ENCODE assay signal across 18 cellular contexts in genomic region chr4:25358515-25359275, GRCh38. TPM values are rescaled to one million over a fixed set of nuclear protein-coding genes. Genes with fewer than 3 reads are reported as not detected.
DNase-seq lines count a peak whose midpoint lies in the region; ATAC-seq, FAIRE-seq and TF ChIP-seq lines count a peak whose summit lies in the region.
"Had no signal": no experiment of that assay in that cellular context is flagged by ENCODE, and none has a peak within 500 bp of the region (broad histone marks: within the 10 kb centered on the region; RNA-seq: fewer than 3 reads in every experiment).

No MANE protein-coding gene starts in this region.

- TF ChIP-seq EP300 in upper lobe of left lung (IDR thresholded peaks at IDR 0.05), result peak in 1 of 4 donors; percentile 9

- H3K27ac ChIP-seq in kidney (ENCODE audit: low read depth in 2 of 2, low read length in 2 of 2), result peak overlapping the region in 1 of 2 donors; percentile 43
- peak overlapping the region in 2 of 4 donors; percentile 8 to 59 for H3K27ac ChIP-seq in upper lobe of left lung
- H3K27ac ChIP-seq: gastrocnemius medialis, SJSA1 had no signal

- TF ChIP-seq CTCF in kidney (IDR thresholded peaks at IDR 0.05; ENCODE audit: borderline replicate concordance, extremely low read depth, insufficient read depth), result no peak
- no peak for TF ChIP-seq CTCF in upper lobe of left lung (IDR thresholded peaks at IDR 0.05)

- 79 to 90% methylated on average over 12 to 14 of the region's 14 CpGs for WGBS in upper lobe of left lung, 2 donors

- no peaks in the 10 kb centered on the region for H3K27me3 ChIP-seq in upper lobe of left lung
- H3K27me3 ChIP-seq: gastrocnemius medialis, SJSA1 had no signal

- DNase-seq in NCI-H748 (lab: John Stamatoyannopoulos, UW; ENCODE audit: unreplicated experiment) (peak; percentile 80), NCI-H748 treated with DMSO at 0.1 percent for 48 hours (lab: John Stamatoyannopoulos, UW) (no peak), SHP77 (lab: John Stamatoyannopoulos, UW) (peak; percentile 58 to 64), kidney (peak; percentile 76), upper lobe of left lung (peak in 1 of 2 donors; percentile 91), AML-193 (lab: John Stamatoyannopoulos, UW) (no peak), NCI-H526 (lab: John Stamatoyannopoulos, UW) (no peak)
- DNase-seq: activated T-cell treated with anti-CD3 and anti-CD28 coated beads, Interleukin-2, amount 50 U/mL, for 24 hours; CD4-positive, CD25-positive, alpha-beta regulatory T cell; cerebellar nuclear complex; endodermal cell; gastrocnemius medialis; H7; occipital lobe; stimulated activated CD4-positive, alpha-beta T cell treated with anti-CD3 and anti-CD28 coated beads, Interleukin-4, amount 100 ng/mL, for 24 hours had no signal

- H3K36me3 ChIP-seq in kidney (ENCODE audit: control insufficient read depth in 1 of 2, insufficient read depth in 2 of 2, low read length in 2 of 2) (peaks cover 0 to 3% of the 10 kb centered on the region in 2 donors), upper lobe of left lung (no peaks in the 10 kb centered on the region)
- H3K36me3 ChIP-seq: SJSA1 had no signal

- H3K9me3 ChIP-seq in kidney (ENCODE audit: control insufficient read depth in 1 of 2, low read length in 2 of 2) (no peaks in the 10 kb centered on the region), upper lobe of left lung (no peaks in the 10 kb centered on the region)
- H3K9me3 ChIP-seq: gastrocnemius medialis, SJSA1 had no signal

- peak; percentile 62 for FAIRE-seq in kidney (lab: Jason Lieb, UNC)
- FAIRE-seq: A204.1 had no signal

- ATAC-seq in upper lobe of left lung (ENCODE audit: low FRiP score in 2 of 2) (peak; percentile 66 to 75), HG02798 (IDR thresholded peaks at IDR 0.05; ENCODE audit: poor library complexity, unreplicated experiment) (no peak)
- ATAC-seq: gastrocnemius medialis had no signal

- intact Hi-C loops in kidney (cut with DNase I), result no loop called here

- no peak overlapping the region for H3K4me3 ChIP-seq in kidney (ENCODE audit: low read length in 2 of 2)
- H3K4me3 ChIP-seq in upper lobe of left lung, result no peak overlapping the region
- H3K4me3 ChIP-seq: gastrocnemius medialis, SJSA1 had no signal

- H3K4me1 ChIP-seq in kidney (ENCODE audit: control insufficient read depth in 1 of 2, insufficient read depth in 1 of 2, low read depth in 1 of 2, low read length in 2 of 2) (no peaks in the 10 kb centered on the region), upper lobe of left lung (no peaks in the 10 kb centered on the region)
- H3K4me1 ChIP-seq: gastrocnemius medialis, SJSA1 had no signal

- TF ChIP-seq POLR2A in upper lobe of left lung (IDR thresholded peaks at IDR 0.05), result no peak

- H3K9ac ChIP-seq in kidney (ENCODE audit: low read length in 2 of 2), result no peak overlapping the region

RNA-seq across cellular contexts. Expression of gene ANAPC4, which starts 18.4 kb away (rescaled TPM):
- total RNA-seq in kidney (28.4 TPM), upper lobe of left lung (10 to 100 TPM; 20.8 to 78.2 (median 27.2) TPM)
- polyA plus RNA-seq in kidney (ENCODE audit: insufficient read depth, low read depth, low replicate concordance), result 16.6 TPM

RNA-seq across cellular contexts. Expression of gene ZCCHC4, which starts 46.1 kb away (rescaled TPM):
- 8.4 TPM for total RNA-seq in kidney
- 4.3 TPM for polyA plus RNA-seq in kidney (ENCODE audit: insufficient read depth, low read depth, low replicate concordance)
- 10 to 100 TPM in 3 of 6 donors, 1 to 10 TPM in 3; 7.0 to 41.9 (median 10.6) TPM for total RNA-seq in upper lobe of left lung

Comparison
In these comparisons a context has a peak if more than half of its experiments do, and no peak if none do; other contexts are left out.
1. DNase-seq: peak in NCI-H748 (single experiment), SHP77 (2 of 2) and kidney (single experiment); none in NCI-H748 treated with DMSO at 0.1 percent for 48 hours (single experiment), AML-193 (0 of 2) and NCI-H526 (0 of 2).